ENCODE assay signal across 25 cellular contexts in genomic region chr22:22840778-22841177, GRCh38. TPM values are rescaled to one million over a fixed set of nuclear protein-coding genes. Genes with fewer than 3 reads are reported as not detected.
"Had no signal": no experiment of that assay in that cellular context is flagged by ENCODE, and none has a peak within 500 bp of the region (broad histone marks: within the 10 kb centered on the region; RNA-seq: fewer than 3 reads in every experiment).

No MANE protein-coding gene starts in this region.

- ATAC-seq: activated CD4-positive, alpha-beta T cell treated with anti-CD3 and anti-CD28 coated beads for 36 hours; activated T-helper 17 cell treated with anti-CD3 and anti-CD28 coated beads, Interleukin-2, amount 50 U/mL, for 72 hours; gastrocnemius medialis; heart left ventricle; left ventricle myocardium superior; natural killer cell; psoas muscle; right cardiac atrium; stimulated activated naive CD8-positive, alpha-beta T cell treated with anti-CD3 and anti-CD28 coated beads, Interleukin-15, Interleukin-2, amounts not matched to agents 100 U/mL and 50 U/mL, for 24 hours; WTC11 had no signal

- H3K9me3 ChIP-seq: gastrocnemius medialis, ovary, psoas muscle had no signal

- H3K4me3 ChIP-seq: gastrocnemius medialis, heart left ventricle, ovary, psoas muscle, tibial nerve had no signal

- H3K27me3 ChIP-seq: tibial nerve had no signal

- H3K36me3 Mint-ChIP-seq: activated naive CD8-positive, alpha-beta T cell treated with anti-CD3 and anti-CD28 coated beads for 36 hours; WTC11 had no signal

- H3K27ac Mint-ChIP-seq: activated CD4-positive, alpha-beta T cell treated with anti-CD3 and anti-CD28 coated beads for 36 hours; activated naive CD8-positive, alpha-beta T cell treated with anti-CD3 and anti-CD28 coated beads for 36 hours; activated T-helper 17 cell treated with anti-CD3 and anti-CD28 coated beads, Interleukin-2, amount 50 U/mL, for 72 hours; immature natural killer cell; WTC11 had no signal

- H3K9me3 Mint-ChIP-seq: activated naive CD8-positive, alpha-beta T cell treated with anti-CD3 and anti-CD28 coated beads for 36 hours; activated T-helper 17 cell treated with anti-CD3 and anti-CD28 coated beads, Interleukin-2, amount 50 U/mL, for 72 hours; WTC11 had no signal

- FAIRE-seq: urothelium cell line had no signal

- H3K27ac ChIP-seq: gastrocnemius medialis, heart left ventricle, ovary, psoas muscle, tibial nerve had no signal

- H3K27me3 Mint-ChIP-seq: activated CD4-positive, alpha-beta T cell treated with anti-CD3 and anti-CD28 coated beads for 36 hours; activated naive CD8-positive, alpha-beta T cell treated with anti-CD3 and anti-CD28 coated beads for 36 hours; activated T-helper 17 cell treated with anti-CD3 and anti-CD28 coated beads, Interleukin-2, amount 50 U/mL, for 72 hours had no signal

- H3K4me3 Mint-ChIP-seq: activated CD4-positive, alpha-beta T cell treated with anti-CD3 and anti-CD28 coated beads for 36 hours; activated naive CD8-positive, alpha-beta T cell treated with anti-CD3 and anti-CD28 coated beads for 36 hours; activated T-helper 17 cell treated with anti-CD3 and anti-CD28 coated beads, Interleukin-2, amount 50 U/mL, for 72 hours; immature natural killer cell; natural killer cell; WTC11 had no signal

- H3K4me1 Mint-ChIP-seq: WTC11 had no signal

- H3K36me3 ChIP-seq: gastrocnemius medialis, heart left ventricle, ovary, tibial nerve had no signal

- DNase-seq: activated CD4-positive, alpha-beta T cell treated with anti-CD3 and anti-CD28 coated beads for 36 hours; activated CD4-positive, alpha-beta T cell treated with anti-CD3 and anti-CD28 coated beads, Interleukin-2, amount 50 U/mL, for 48 hours; activated naive CD4-positive, alpha-beta T cell; activated naive CD8-positive, alpha-beta T cell treated with anti-CD3 and anti-CD28 coated beads for 36 hours; amniotic stem cell; effector CD4-positive, alpha-beta T cell; gastrocnemius medialis; heart left ventricle; immature natural killer cell; kidney glomerular epithelial cell; left ventricle myocardium superior; mesendoderm; natural killer cell; ovary; psoas muscle; right cardiac atrium; stimulated activated CD4-positive, alpha-beta T cell treated with anti-CD3 and anti-CD28 coated beads, Interleukin-2, amount 100 ng/mL, for 24 hours; stimulated activated naive CD8-positive, alpha-beta T cell treated with anti-CD3 and anti-CD28 coated beads, Interleukin-15, Interleukin-2, amounts not matched to agents 100 U/mL and 50 U/mL, for 24 hours; substantia nigra had no signal

- H3K4me1 ChIP-seq: gastrocnemius medialis, psoas muscle, tibial nerve had no signal

RNA-seq across cellular contexts. Expression of gene IGLL5, which starts 46.8 kb away (rescaled TPM):
- total RNA-seq: activated CD4-positive, alpha-beta T cell treated with anti-CD3 and anti-CD28 coated beads for 36 hours; activated T-helper 17 cell treated with anti-CD3 and anti-CD28 coated beads, Interleukin-2, amount 50 U/mL, for 72 hours; cerebellum; skeletal muscle tissue; WTC11 had no signal
- polyA plus RNA-seq: right cardiac atrium had no signal
